In genomic region chr13:81197483-81197882, GRCh38 we compare ENCODE assay signal across 4 cellular contexts.
"Had no signal": no experiment of that assay in that cellular context is flagged by ENCODE, and none has a peak within 500 bp of the region (broad histone marks: within the 10 kb centered on the region; RNA-seq: fewer than 3 reads in every experiment).

No MANE protein-coding gene starts in this region.

- H3K4me3 Mint-ChIP-seq: GM23338, H9 had no signal

- ATAC-seq: GM23338 had no signal

- H3K4me3 ChIP-seq: GM23338 had no signal

- H3K4me1 Mint-ChIP-seq: GM23338, H9 had no signal

- H3K27ac Mint-ChIP-seq: GM23338, H9 had no signal

- DNase-seq: H9, HCEC 1CT, IMR-90 had no signal
